ENCODE assay signal across 1 cellular context in the genomic region with DNA sequence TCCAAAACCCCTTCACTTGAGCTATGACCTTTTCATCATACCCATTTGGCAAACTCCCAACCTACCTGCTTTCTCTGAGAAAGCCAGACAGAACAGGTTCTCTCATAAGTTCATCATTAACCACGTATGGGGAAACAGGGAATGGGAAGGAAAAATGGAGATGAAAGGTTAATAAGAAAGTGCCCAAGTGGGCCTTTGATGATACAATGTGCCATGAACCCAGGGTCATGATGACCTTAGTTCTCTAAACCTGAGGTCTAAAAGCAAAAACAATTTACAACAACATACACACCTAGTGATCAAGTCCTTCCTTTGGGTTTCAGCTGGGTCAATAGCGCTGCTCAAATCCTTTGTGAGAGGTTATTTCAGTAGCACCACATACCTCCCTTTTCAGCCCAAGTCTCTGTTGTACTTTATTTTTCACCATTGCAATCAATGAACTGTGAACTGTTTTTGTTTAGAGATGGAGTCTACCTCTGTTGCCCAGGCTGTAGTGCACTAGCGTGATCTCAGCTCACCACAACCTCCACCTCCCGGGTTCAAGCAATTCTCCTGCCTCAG.
TF ChIP-seq lines count a peak whose summit lies in the region.

No MANE protein-coding gene starts in this region.

TF ChIP-seq in HepG2, 621 proteins besides CTCF, POLR2A, EP300 and RAD21 (continued from another document and continues in another):
- TF ChIP-seq RXRA (CRISPR knock-in tag; IDR thresholded peaks at IDR 0.05) (peak; percentile 73; the same call in 1 of the 2 replicates), MTF1 (CRISPR knock-in tag; IDR thresholded peaks at IDR 0.05) (no peak), ARNTL (CRISPR knock-in tag; IDR thresholded peaks at IDR 0.05) (no peak), ZFP36L2 (CRISPR knock-in tag; IDR thresholded peaks at IDR 0.05) (no peak), TEAD3 (CRISPR knock-in tag; optimal IDR thresholded peaks at IDR 0.05; ENCODE audit: borderline replicate concordance) (peak; percentile 73), ZKSCAN5 (CRISPR knock-in tag; IDR thresholded peaks at IDR 0.05) (no peak), SOX13 (IDR thresholded peaks at IDR 0.05) (peak; percentile 49; the same call in 1 of the 2 replicates), SOX13 (CRISPR knock-in tag; conservative IDR thresholded peaks at IDR 0.05 in 1 of 2, IDR thresholded peaks at IDR 0.05 in 1 of 2) (peak in 1 of 2 experiments; percentile 94; a peak in 2 of 4 replicates), MED13 (CRISPR knock-in tag; IDR thresholded peaks at IDR 0.05) (no peak), FOXA1 (IDR thresholded peaks at IDR 0.05) (no peak), FOXA1 (CRISPR knock-in tag; IDR thresholded peaks at IDR 0.05) (peak; percentile 70), ELF3 (CRISPR knock-in tag; IDR thresholded peaks at IDR 0.05) (peak; percentile 91), NFYC (CRISPR knock-in tag; IDR thresholded peaks at IDR 0.05) (no peak; the same call in 1 of the 2 replicates), ZNF878 (CRISPR knock-in tag; IDR thresholded peaks at IDR 0.05) (peak; percentile 56; the same call in 1 of the 2 replicates), GPN1 (CRISPR knock-in tag; IDR thresholded peaks at IDR 0.05; ENCODE audit: borderline replicate concordance) (no peak), ZNF550 (CRISPR knock-in tag; IDR thresholded peaks at IDR 0.05; ENCODE audit: borderline replicate concordance) (no peak), PHF5A (CRISPR knock-in tag; IDR thresholded peaks at IDR 0.05; ENCODE audit: low read depth, unreplicated experiment) (peak; percentile 81), ZNF451 (CRISPR knock-in tag; IDR thresholded peaks at IDR 0.05) (no peak), ZNF460 (CRISPR knock-in tag; IDR thresholded peaks at IDR 0.05; ENCODE audit: borderline replicate concordance) (peak; percentile 53; the same call in 1 of the 2 replicates), MAFK (conservative IDR thresholded peaks at IDR 0.05 in 1 of 2, IDR thresholded peaks at IDR 0.05 in 1 of 2; ENCODE audit: low read length in 2 of 2) (no peak), STAG1 (CRISPR knock-in tag; IDR thresholded peaks at IDR 0.05) (0 out of 2 replicates have a peak, but pooled peaks have one; percentile 2), ZNF253 (CRISPR knock-in tag; IDR thresholded peaks at IDR 0.05; ENCODE audit: borderline replicate concordance) (no peak), MEF2D (CRISPR knock-in tag; IDR thresholded peaks at IDR 0.05) (peak; percentile 59; the same call in 1 of the 2 replicates), TEAD2 (CRISPR knock-in tag; IDR thresholded peaks at IDR 0.05) (no peak), SMAD9 (CRISPR knock-in tag; IDR thresholded peaks at IDR 0.05) (no peak), JARID2 (CRISPR knock-in tag; IDR thresholded peaks at IDR 0.05; ENCODE audit: insufficient replicate concordance) (no peak), HHEX (CRISPR knock-in tag; IDR thresholded peaks at IDR 0.05) (peak; percentile 76), GABPA (IDR thresholded peaks at IDR 0.05; ENCODE audit: low read depth, low read length) (no peak), GABPA (CRISPR knock-in tag; IDR thresholded peaks at IDR 0.05; ENCODE audit: low read depth) (peak; percentile 40; the same call in 1 of the 2 replicates), NFKBIZ (CRISPR knock-in tag; IDR thresholded peaks at IDR 0.05) (peak; percentile 76), XRCC5 (optimal IDR thresholded peaks at IDR 0.05; ENCODE audit: low read length) (no peak), DNMT1 (CRISPR knock-in tag; IDR thresholded peaks at IDR 0.05) (no peak), ZFP37 (CRISPR knock-in tag; IDR thresholded peaks at IDR 0.05; ENCODE audit: borderline replicate concordance) (no peak), ZEB1 (IDR thresholded peaks at IDR 0.05; ENCODE audit: insufficient replicate concordance, low read depth) (peak; percentile 37)
- TF ChIP-seq, protein P1, sequence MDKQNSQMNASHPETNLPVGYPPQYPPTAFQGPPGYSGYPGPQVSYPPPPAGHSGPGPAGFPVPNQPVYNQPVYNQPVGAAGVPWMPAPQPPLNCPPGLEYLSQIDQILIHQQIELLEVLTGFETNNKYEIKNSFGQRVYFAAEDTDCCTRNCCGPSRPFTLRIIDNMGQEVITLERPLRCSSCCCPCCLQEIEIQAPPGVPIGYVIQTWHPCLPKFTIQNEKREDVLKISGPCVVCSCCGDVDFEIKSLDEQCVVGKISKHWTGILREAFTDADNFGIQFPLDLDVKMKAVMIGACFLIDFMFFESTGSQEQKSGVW (CRISPR knock-in tag; IDR thresholded peaks at IDR 0.05; ENCODE audit: borderline replicate concordance) = no peak
- TF ChIP-seq, protein P2, sequence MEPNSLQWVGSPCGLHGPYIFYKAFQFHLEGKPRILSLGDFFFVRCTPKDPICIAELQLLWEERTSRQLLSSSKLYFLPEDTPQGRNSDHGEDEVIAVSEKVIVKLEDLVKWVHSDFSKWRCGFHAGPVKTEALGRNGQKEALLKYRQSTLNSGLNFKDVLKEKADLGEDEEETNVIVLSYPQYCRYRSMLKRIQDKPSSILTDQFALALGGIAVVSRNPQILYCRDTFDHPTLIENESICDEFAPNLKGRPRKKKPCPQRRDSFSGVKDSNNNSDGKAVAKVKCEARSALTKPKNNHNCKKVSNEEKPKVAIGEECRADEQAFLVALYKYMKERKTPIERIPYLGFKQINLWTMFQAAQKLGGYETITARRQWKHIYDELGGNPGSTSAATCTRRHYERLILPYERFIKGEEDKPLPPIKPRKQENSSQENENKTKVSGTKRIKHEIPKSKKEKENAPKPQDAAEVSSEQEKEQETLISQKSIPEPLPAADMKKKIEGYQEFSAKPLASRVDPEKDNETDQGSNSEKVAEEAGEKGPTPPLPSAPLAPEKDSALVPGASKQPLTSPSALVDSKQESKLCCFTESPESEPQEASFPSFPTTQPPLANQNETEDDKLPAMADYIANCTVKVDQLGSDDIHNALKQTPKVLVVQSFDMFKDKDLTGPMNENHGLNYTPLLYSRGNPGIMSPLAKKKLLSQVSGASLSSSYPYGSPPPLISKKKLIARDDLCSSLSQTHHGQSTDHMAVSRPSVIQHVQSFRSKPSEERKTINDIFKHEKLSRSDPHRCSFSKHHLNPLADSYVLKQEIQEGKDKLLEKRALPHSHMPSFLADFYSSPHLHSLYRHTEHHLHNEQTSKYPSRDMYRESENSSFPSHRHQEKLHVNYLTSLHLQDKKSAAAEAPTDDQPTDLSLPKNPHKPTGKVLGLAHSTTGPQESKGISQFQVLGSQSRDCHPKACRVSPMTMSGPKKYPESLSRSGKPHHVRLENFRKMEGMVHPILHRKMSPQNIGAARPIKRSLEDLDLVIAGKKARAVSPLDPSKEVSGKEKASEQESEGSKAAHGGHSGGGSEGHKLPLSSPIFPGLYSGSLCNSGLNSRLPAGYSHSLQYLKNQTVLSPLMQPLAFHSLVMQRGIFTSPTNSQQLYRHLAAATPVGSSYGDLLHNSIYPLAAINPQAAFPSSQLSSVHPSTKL (CRISPR knock-in tag; IDR thresholded peaks at IDR 0.05) = peak; percentile 91
- TF ChIP-seq, protein P3, sequence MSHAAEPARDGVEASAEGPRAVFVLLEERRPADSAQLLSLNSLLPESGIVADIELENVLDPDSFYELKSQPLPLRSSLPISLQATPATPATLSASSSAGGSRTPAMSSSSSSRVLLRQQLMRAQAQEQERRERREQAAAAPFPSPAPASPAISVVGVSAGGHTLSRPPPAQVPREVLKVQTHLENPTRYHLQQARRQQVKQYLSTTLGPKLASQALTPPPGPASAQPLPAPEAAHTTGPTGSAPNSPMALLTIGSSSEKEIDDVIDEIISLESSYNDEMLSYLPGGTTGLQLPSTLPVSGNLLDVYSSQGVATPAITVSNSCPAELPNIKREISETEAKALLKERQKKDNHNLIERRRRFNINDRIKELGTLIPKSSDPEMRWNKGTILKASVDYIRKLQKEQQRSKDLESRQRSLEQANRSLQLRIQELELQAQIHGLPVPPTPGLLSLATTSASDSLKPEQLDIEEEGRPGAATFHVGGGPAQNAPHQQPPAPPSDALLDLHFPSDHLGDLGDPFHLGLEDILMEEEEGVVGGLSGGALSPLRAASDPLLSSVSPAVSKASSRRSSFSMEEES (CRISPR knock-in tag; IDR thresholded peaks at IDR 0.05) = peak; percentile 52; the same call in 1 of the 2 replicates
- TF ChIP-seq, protein P4, sequence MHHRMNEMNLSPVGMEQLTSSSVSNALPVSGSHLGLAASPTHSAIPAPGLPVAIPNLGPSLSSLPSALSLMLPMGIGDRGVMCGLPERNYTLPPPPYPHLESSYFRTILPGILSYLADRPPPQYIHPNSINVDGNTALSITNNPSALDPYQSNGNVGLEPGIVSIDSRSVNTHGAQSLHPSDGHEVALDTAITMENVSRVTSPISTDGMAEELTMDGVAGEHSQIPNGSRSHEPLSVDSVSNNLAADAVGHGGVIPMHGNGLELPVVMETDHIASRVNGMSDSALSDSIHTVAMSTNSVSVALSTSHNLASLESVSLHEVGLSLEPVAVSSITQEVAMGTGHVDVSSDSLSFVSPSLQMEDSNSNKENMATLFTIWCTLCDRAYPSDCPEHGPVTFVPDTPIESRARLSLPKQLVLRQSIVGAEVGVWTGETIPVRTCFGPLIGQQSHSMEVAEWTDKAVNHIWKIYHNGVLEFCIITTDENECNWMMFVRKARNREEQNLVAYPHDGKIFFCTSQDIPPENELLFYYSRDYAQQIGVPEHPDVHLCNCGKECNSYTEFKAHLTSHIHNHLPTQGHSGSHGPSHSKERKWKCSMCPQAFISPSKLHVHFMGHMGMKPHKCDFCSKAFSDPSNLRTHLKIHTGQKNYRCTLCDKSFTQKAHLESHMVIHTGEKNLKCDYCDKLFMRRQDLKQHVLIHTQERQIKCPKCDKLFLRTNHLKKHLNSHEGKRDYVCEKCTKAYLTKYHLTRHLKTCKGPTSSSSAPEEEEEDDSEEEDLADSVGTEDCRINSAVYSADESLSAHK (CRISPR knock-in tag; IDR thresholded peaks at IDR 0.05; ENCODE audit: borderline replicate concordance) = no peak
- TF ChIP-seq, protein P5, sequence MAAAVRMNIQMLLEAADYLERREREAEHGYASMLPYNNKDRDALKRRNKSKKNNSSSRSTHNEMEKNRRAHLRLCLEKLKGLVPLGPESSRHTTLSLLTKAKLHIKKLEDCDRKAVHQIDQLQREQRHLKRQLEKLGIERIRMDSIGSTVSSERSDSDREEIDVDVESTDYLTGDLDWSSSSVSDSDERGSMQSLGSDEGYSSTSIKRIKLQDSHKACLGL (CRISPR knock-in tag; IDR thresholded peaks at IDR 0.05) = no peak
- TF ChIP-seq, protein P6, sequence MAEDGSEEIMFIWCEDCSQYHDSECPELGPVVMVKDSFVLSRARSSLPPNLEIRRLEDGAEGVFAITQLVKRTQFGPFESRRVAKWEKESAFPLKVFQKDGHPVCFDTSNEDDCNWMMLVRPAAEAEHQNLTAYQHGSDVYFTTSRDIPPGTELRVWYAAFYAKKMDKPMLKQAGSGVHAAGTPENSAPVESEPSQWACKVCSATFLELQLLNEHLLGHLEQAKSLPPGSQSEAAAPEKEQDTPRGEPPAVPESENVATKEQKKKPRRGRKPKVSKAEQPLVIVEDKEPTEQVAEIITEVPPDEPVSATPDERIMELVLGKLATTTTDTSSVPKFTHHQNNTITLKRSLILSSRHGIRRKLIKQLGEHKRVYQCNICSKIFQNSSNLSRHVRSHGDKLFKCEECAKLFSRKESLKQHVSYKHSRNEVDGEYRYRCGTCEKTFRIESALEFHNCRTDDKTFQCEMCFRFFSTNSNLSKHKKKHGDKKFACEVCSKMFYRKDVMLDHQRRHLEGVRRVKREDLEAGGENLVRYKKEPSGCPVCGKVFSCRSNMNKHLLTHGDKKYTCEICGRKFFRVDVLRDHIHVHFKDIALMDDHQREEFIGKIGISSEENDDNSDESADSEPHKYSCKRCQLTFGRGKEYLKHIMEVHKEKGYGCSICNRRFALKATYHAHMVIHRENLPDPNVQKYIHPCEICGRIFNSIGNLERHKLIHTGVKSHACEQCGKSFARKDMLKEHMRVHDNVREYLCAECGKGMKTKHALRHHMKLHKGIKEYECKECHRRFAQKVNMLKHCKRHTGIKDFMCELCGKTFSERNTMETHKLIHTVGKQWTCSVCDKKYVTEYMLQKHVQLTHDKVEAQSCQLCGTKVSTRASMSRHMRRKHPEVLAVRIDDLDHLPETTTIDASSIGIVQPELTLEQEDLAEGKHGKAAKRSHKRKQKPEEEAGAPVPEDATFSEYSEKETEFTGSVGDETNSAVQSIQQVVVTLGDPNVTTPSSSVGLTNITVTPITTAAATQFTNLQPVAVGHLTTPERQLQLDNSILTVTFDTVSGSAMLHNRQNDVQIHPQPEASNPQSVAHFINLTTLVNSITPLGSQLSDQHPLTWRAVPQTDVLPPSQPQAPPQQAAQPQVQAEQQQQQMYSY (CRISPR knock-in tag; IDR thresholded peaks at IDR 0.05) = no peak
- TF ChIP-seq, protein P7, sequence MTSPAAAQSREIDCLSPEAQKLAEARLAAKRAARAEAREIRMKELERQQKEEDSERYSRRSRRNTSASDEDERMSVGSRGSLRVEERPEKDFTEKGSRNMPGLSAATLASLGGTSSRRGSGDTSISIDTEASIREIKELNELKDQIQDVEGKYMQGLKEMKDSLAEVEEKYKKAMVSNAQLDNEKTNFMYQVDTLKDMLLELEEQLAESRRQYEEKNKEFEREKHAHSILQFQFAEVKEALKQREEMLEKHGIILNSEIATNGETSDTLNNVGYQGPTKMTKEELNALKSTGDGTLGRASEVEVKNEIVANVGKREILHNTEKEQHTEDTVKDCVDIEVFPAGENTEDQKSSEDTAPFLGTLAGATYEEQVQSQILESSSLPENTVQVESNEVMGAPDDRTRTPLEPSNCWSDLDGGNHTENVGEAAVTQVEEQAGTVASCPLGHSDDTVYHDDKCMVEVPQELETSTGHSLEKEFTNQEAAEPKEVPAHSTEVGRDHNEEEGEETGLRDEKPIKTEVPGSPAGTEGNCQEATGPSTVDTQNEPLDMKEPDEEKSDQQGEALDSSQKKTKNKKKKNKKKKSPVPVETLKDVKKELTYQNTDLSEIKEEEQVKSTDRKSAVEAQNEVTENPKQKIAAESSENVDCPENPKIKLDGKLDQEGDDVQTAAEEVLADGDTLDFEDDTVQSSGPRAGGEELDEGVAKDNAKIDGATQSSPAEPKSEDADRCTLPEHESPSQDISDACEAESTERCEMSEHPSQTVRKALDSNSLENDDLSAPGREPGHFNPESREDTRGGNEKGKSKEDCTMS (CRISPR knock-in tag; conservative IDR thresholded peaks at IDR 0.05) = no peak
- TF ChIP-seq, protein P8, sequence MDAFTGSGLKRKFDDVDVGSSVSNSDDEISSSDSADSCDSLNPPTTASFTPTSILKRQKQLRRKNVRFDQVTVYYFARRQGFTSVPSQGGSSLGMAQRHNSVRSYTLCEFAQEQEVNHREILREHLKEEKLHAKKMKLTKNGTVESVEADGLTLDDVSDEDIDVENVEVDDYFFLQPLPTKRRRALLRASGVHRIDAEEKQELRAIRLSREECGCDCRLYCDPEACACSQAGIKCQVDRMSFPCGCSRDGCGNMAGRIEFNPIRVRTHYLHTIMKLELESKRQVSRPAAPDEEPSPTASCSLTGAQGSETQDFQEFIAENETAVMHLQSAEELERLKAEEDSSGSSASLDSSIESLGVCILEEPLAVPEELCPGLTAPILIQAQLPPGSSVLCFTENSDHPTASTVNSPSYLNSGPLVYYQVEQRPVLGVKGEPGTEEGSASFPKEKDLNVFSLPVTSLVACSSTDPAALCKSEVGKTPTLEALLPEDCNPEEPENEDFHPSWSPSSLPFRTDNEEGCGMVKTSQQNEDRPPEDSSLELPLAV (CRISPR knock-in tag; conservative IDR thresholded peaks at IDR 0.05; ENCODE audit: low read depth) = no peak
